In the genomic region with DNA sequence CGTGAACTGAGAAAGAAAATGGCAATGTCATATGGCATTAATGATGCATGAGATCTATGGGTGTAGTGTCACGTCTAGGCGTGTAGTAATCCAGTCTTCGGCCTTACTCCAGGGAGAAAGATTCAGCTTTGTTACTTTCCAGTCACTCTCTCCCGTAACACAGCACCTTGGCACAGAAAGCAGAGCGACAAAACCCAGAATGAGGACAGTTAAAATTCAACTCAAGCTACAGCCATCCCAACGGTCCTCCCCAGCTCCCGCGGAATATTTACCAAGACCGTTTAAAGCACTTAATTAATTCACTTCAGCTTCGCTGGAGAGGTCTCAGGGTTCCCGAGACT, we compare ENCODE assay signal across 7 cellular contexts. TPM values are rescaled to one million over a fixed set of nuclear protein-coding genes. Genes with fewer than 3 reads are reported as not detected.
DNase-seq lines count a peak whose midpoint lies in the region; ATAC-seq, FAIRE-seq and TF ChIP-seq lines count a peak whose summit lies in the region.

No MANE protein-coding gene starts in this region.

- H3K4me2 ChIP-seq in keratinocyte (ENCODE audit: control insufficient read depth, extremely low read depth, insufficient read depth, low read depth, low read length) = peak overlapping the region; percentile 65

- H4K20me1 ChIP-seq in keratinocyte (ENCODE audit: control insufficient read depth, extremely low read depth, insufficient read depth, low read length) = no peaks in the 10 kb centered on the region

- peak overlapping the region; percentile 81 for H2AFZ ChIP-seq in keratinocyte (ENCODE audit: control insufficient read depth, low read length)

- dilution Hi-C loops in keratinocyte (cut with MboI; ENCODE audit: extremely low pct_ligation_motif_present, low sequenced_read_pairs) = no loop called here

- no peak for TF ChIP-seq EP300 in stomach (IDR thresholded peaks at IDR 0.05)

- DNase-seq in keratinocyte (ENCODE audit: low read depth, low spot score) (no peak), stomach (no peak), NCI-H2029 (lab: John Stamatoyannopoulos, UW) (no peak), NCI-H2029 treated with DMSO at 0.1 percent for 48 hours (lab: John Stamatoyannopoulos, UW) (no peak)

- H3K27me3 ChIP-seq in HUES48 (ENCODE audit: control insufficient read depth, insufficient read depth, low read length) = peaks cover 12% of the 10 kb centered on the region
- no peaks in the 10 kb centered on the region for H3K27me3 ChIP-seq in keratinocyte (ENCODE audit: control insufficient read depth, extremely low read depth, insufficient read depth, low read length)
- peaks cover 0 to 24% (median 0%) of the 10 kb centered on the region in 3 donors for H3K27me3 ChIP-seq in stomach

- H3K4me1 ChIP-seq in HUES48 (ENCODE audit: control insufficient read depth, insufficient read depth, low read length) = peaks cover 40% of the 10 kb centered on the region
- H3K4me1 ChIP-seq in keratinocyte (ENCODE audit: control insufficient read depth, extremely low read depth, insufficient read depth, low read length) = peaks cover 28% of the 10 kb centered on the region
- peaks cover 26 to 69% (median 39%) of the 10 kb centered on the region in 4 donors for H3K4me1 ChIP-seq in stomach

- no peak for TF ChIP-seq POLR2A in stomach (IDR thresholded peaks at IDR 0.05)

- H3K9ac ChIP-seq in HUES48 (ENCODE audit: low read depth, low read length) = peak overlapping the region; percentile 62
- H3K9ac ChIP-seq in keratinocyte (ENCODE audit: control insufficient read depth, extremely low read depth, insufficient read depth, low read length) = peak overlapping the region; percentile 78

- H3K9me1 ChIP-seq in keratinocyte (ENCODE audit: control insufficient read depth, extremely low read depth, insufficient read depth, low read length) = no peaks in the 10 kb centered on the region

- H3K4me3 ChIP-seq in HUES48 (ENCODE audit: low read depth, low read length) (peak overlapping the region; percentile 74), keratinocyte (ENCODE audit: control insufficient read depth in 2 of 3, extremely low read depth in 1 of 3, insufficient read depth in 2 of 3, low read depth in 1 of 3, low read length in 3 of 3) (peak overlapping the region; percentile 87 to 92 (median 88)), stomach (peak overlapping the region; percentile 87 to 94 (median 90))

- TF ChIP-seq CTCF in keratinocyte (optimal IDR thresholded peaks at IDR 0.05 in 1 of 3, IDR thresholded peaks at IDR 0.05 in 1 of 3, conservative IDR thresholded peaks at IDR 0.05 in 1 of 3; ENCODE audit: extremely low read depth in 1 of 3, insufficient read depth in 2 of 3, low read length in 3 of 3) = no peak
- TF ChIP-seq CTCF in stomach (IDR thresholded peaks at IDR 0.05) = no peak

- 22 to 36% (median 30%) methylated on average over 12 of the region's 12 CpGs for WGBS in stomach, 5 donors

- peak; percentile 70 for FAIRE-seq in keratinocyte (lab: Jason Lieb, UNC)

- intact Hi-C loops in stomach (cut with DNase I; ENCODE audit: low total_unique reads) = loop anchor here (5.0 to 10.0 kb wide), 2 partner anchors 153 to 430 kb away; no protein-coding TSS in a partner anchor

- no peak for ATAC-seq in HG03095 (IDR thresholded peaks at IDR 0.05; ENCODE audit: unreplicated experiment)

- H3K36me3 ChIP-seq in HUES48 (ENCODE audit: control insufficient read depth, insufficient read depth, low read length) (no peaks in the 10 kb centered on the region), keratinocyte (ENCODE audit: control insufficient read depth in 2 of 2, extremely low read depth in 1 of 2, insufficient read depth in 2 of 2, low read length in 2 of 2) (no peaks in the 10 kb centered on the region), stomach (no peaks in the 10 kb centered on the region)

- H3K9me3 ChIP-seq in HUES48 (ENCODE audit: control insufficient read depth, insufficient read depth, low read length) = no peaks in the 10 kb centered on the region
- H3K9me3 ChIP-seq in keratinocyte (ENCODE audit: control insufficient read depth, low read depth, low read length) = no peaks in the 10 kb centered on the region
- no peaks in the 10 kb centered on the region for H3K9me3 ChIP-seq in stomach

- H3K27ac ChIP-seq in HUES48 (ENCODE audit: low read depth, low read length) (no peak overlapping the region), angular gyrus (ENCODE audit: low read depth, low read length) (peak overlapping the region; percentile 89), keratinocyte (ENCODE audit: control insufficient read depth, insufficient read depth, low read length) (peak overlapping the region; percentile 64), stomach (peak overlapping the region in 4 of 5 donors; percentile 85 to 94 (median 88))

- peaks cover 54% of the 10 kb centered on the region for H3K79me2 ChIP-seq in keratinocyte (ENCODE audit: control insufficient read depth, insufficient read depth, low read length)

RNA-seq across cellular contexts. Expression of a gene that starts 0.8 kb away (rescaled TPM):
- polyA plus RNA-seq in keratinocyte (98.3 to 136 TPM (median 116 TPM) in 3 replicates), stomach (1 to 10 TPM; 3.1 to 7.0 (median 6.7) TPM)
- polyA plus RNA-seq in keratinocyte (2011; ENCODE audit: low read depth) = 32.2 TPM
- polyA plus RNA-seq in keratinocyte (2011; cell fraction: cytosol; rRNA removed) = 54.2 and 69.7 TPM in 2 replicates
- polyA plus RNA-seq in keratinocyte (2011; cell fraction: nucleus; rRNA removed) = 316 and 318 TPM in 2 replicates
- 51.3 and 110 TPM in 2 replicates for polyA plus RNA-seq in keratinocyte (2012; ENCODE audit: low replicate concordance)
- polyA minus RNA-seq in keratinocyte = 353 to 631 TPM (median 519 TPM) in 3 replicates
- polyA minus RNA-seq in keratinocyte (2011; cell fraction: cytosol; rRNA and poly(A)+ RNA removed) = 371 TPM
- 966 and 975 TPM in 2 replicates for polyA minus RNA-seq in keratinocyte (2011; cell fraction: nucleus; rRNA and poly(A)+ RNA removed)
- 100 to 1,000 TPM in 3 of 5 donors, 10 to 100 TPM in 2; 46.5 to 158 (median 104) TPM for total RNA-seq in stomach

Comparison
In these comparisons a context has a peak if more than half of its experiments do, and no peak if none do; other contexts are left out.
1. RNA of a gene that starts 0.8 kb away (polyA plus RNA-seq): 32.2 to 318 TPM in keratinocyte; 3.1 to 7.0 TPM in stomach; every median in the first group is over 4 times any median in the second.
2. Peak in every context shown above with its lines, with median percentiles within 50 percentile points of each other: H3K4me3 ChIP-seq.